Comparison of ENCODE assay signal across 7 cellular contexts in genomic region chr18:76490701-76491171, GRCh38. TPM values are rescaled to one million over a fixed set of nuclear protein-coding genes. Genes with fewer than 3 reads are reported as not detected.
DNase-seq lines count a peak whose midpoint lies in the region; ATAC-seq and TF ChIP-seq lines count a peak whose summit lies in the region.

No MANE protein-coding gene starts in this region.

- no peaks in the 10 kb centered on the region for H3K36me3 Mint-ChIP-seq in activated naive CD4-positive, alpha-beta T cell treated with anti-CD3 and anti-CD28 coated beads, Interleukin-2, amount 50 U/mL, for 24 hours

- peak overlapping the region; percentile 62 to 86 (median 78) for H3K4me3 ChIP-seq in heart left ventricle
- H3K4me3 ChIP-seq in rectal smooth muscle tissue (ENCODE audit: low read length): peak overlapping the region; percentile 71

- peak overlapping the region; percentile 20 for H3K9ac ChIP-seq in rectal smooth muscle tissue (ENCODE audit: low read length)

- TF ChIP-seq CTCF in GM13976 (IDR thresholded peaks at IDR 0.05; ENCODE audit: borderline replicate concordance, control extremely low read depth, extremely low read depth, insufficient read depth, missing control alignments) (no peak), heart left ventricle (IDR thresholded peaks at IDR 0.05) (no peak)

- no peak for TF ChIP-seq POLR2A in heart left ventricle (IDR thresholded peaks at IDR 0.05)

- no peak for ATAC-seq in heart left ventricle

- DNase-seq in GM13976 (ENCODE audit: low spot score) (peak; percentile 63), NCI-H2227 (lab: John Stamatoyannopoulos, UW; ENCODE audit: unreplicated experiment) (peak; percentile 60), heart left ventricle (peak in 3 of 5 donors; percentile 47 to 60 (median 51)), foreskin melanocyte (no peak), occipital lobe (lab: John Stamatoyannopoulos, UW) (no peak)

- no peak overlapping the region for H3K27ac Mint-ChIP-seq in activated naive CD4-positive, alpha-beta T cell treated with anti-CD3 and anti-CD28 coated beads, Interleukin-2, amount 50 U/mL, for 24 hours

- peaks cover 54% of the 10 kb centered on the region for H3K4me1 Mint-ChIP-seq in activated naive CD4-positive, alpha-beta T cell treated with anti-CD3 and anti-CD28 coated beads, Interleukin-2, amount 50 U/mL, for 24 hours

- no peaks in the 10 kb centered on the region for H3K9me3 Mint-ChIP-seq in activated naive CD4-positive, alpha-beta T cell treated with anti-CD3 and anti-CD28 coated beads, Interleukin-2, amount 50 U/mL, for 24 hours

- intact Hi-C loops in heart left ventricle (cut with DNase I): loop anchor here in 7 of 10 donors (2.0 to 10.0 kb wide), 8 partner anchors 38 to 194 kb away; no protein-coding TSS in a partner anchor

- H3K9me3 ChIP-seq in heart left ventricle: no peaks in the 10 kb centered on the region

- H3K27me3 ChIP-seq in heart left ventricle (no peaks in the 10 kb centered on the region), rectal smooth muscle tissue (ENCODE audit: control insufficient read depth, insufficient read depth, low read length) (no peaks in the 10 kb centered on the region)

- in situ Hi-C loops in GM13976 (cut with MboI; ENCODE audit: low sequenced_read_pairs, unreplicated experiment): loop anchor here (25.0 kb wide), 1 partner anchor 622 kb away; no protein-coding TSS in a partner anchor

- peak overlapping the region; percentile 84 for H3K4me3 Mint-ChIP-seq in activated naive CD4-positive, alpha-beta T cell treated with anti-CD3 and anti-CD28 coated beads, Interleukin-2, amount 50 U/mL, for 24 hours

- no peaks in the 10 kb centered on the region for H3K27me3 Mint-ChIP-seq in activated naive CD4-positive, alpha-beta T cell treated with anti-CD3 and anti-CD28 coated beads, Interleukin-2, amount 50 U/mL, for 24 hours

- H3K4me1 ChIP-seq in heart left ventricle (peaks cover 0 to 66% (median 34%) of the 10 kb centered on the region in 12 donors), rectal smooth muscle tissue (ENCODE audit: control insufficient read depth, insufficient read depth, low read length) (peaks cover 6% of the 10 kb centered on the region)

- 0 to 1% (median 1%) methylated on average over 12 to 32 of the region's 32 CpGs for WGBS in heart left ventricle, 4 donors

- peak overlapping the region in 11 of 12 donors; percentile 39 to 92 (median 83) for H3K27ac ChIP-seq in heart left ventricle
- H3K27ac ChIP-seq in rectal smooth muscle tissue (ENCODE audit: low read depth, low read length): peak overlapping the region; percentile 75

- H3K36me3 ChIP-seq in heart left ventricle (no peaks in the 10 kb centered on the region), rectal smooth muscle tissue (ENCODE audit: control insufficient read depth, insufficient read depth, low read length) (no peaks in the 10 kb centered on the region)

RNA-seq across cellular contexts. Expression of gene ZNF516, which starts 4.3 kb away (rescaled TPM):
- 10 to 100 TPM; 10.1 to 24.8 (median 14.6) TPM for total RNA-seq in heart left ventricle
- 1 to 10 TPM; 4.8 to 4.9 TPM for polyA plus RNA-seq in heart left ventricle
- 15.0 TPM for total RNA-seq in occipital lobe

Comparison
In these comparisons a context has a peak if more than half of its experiments do, and no peak if none do; other contexts are left out.
1. DNase-seq: peak in GM13976 (single experiment), NCI-H2227 (single experiment) and heart left ventricle (3 of 5); none in foreskin melanocyte (single experiment) and occipital lobe (single experiment).